1 cellular context compared by ENCODE assay signal in the genomic region with DNA sequence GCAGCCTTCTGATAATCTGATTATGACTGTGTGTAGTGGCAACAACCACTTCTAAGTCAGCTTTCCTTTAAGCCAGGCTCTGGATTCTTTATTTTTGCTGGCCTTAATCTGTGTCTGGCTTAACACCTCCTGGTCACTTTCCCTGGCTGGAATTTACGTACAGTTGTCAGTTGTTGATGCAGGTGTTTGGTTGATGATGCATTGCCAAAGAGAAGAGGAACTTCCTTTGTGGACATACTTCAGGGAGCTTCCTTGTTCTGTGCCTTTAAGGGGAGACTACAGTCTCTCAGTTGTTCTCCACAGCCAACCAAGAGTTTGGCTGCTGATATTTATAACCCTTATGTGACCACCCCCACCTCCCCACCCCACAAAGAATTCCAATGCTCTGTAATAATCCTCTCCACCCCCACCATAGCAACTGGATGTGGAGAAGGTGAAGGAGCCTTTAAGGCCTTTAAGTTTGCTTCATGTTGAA.
TF ChIP-seq lines count a peak whose summit lies in the region.

No MANE protein-coding gene starts in this region.

TF ChIP-seq in GM23338, 12 proteins besides CTCF, POLR2A, EP300 and RAD21 (continued from another document):
- TF ChIP-seq, protein P1, sequence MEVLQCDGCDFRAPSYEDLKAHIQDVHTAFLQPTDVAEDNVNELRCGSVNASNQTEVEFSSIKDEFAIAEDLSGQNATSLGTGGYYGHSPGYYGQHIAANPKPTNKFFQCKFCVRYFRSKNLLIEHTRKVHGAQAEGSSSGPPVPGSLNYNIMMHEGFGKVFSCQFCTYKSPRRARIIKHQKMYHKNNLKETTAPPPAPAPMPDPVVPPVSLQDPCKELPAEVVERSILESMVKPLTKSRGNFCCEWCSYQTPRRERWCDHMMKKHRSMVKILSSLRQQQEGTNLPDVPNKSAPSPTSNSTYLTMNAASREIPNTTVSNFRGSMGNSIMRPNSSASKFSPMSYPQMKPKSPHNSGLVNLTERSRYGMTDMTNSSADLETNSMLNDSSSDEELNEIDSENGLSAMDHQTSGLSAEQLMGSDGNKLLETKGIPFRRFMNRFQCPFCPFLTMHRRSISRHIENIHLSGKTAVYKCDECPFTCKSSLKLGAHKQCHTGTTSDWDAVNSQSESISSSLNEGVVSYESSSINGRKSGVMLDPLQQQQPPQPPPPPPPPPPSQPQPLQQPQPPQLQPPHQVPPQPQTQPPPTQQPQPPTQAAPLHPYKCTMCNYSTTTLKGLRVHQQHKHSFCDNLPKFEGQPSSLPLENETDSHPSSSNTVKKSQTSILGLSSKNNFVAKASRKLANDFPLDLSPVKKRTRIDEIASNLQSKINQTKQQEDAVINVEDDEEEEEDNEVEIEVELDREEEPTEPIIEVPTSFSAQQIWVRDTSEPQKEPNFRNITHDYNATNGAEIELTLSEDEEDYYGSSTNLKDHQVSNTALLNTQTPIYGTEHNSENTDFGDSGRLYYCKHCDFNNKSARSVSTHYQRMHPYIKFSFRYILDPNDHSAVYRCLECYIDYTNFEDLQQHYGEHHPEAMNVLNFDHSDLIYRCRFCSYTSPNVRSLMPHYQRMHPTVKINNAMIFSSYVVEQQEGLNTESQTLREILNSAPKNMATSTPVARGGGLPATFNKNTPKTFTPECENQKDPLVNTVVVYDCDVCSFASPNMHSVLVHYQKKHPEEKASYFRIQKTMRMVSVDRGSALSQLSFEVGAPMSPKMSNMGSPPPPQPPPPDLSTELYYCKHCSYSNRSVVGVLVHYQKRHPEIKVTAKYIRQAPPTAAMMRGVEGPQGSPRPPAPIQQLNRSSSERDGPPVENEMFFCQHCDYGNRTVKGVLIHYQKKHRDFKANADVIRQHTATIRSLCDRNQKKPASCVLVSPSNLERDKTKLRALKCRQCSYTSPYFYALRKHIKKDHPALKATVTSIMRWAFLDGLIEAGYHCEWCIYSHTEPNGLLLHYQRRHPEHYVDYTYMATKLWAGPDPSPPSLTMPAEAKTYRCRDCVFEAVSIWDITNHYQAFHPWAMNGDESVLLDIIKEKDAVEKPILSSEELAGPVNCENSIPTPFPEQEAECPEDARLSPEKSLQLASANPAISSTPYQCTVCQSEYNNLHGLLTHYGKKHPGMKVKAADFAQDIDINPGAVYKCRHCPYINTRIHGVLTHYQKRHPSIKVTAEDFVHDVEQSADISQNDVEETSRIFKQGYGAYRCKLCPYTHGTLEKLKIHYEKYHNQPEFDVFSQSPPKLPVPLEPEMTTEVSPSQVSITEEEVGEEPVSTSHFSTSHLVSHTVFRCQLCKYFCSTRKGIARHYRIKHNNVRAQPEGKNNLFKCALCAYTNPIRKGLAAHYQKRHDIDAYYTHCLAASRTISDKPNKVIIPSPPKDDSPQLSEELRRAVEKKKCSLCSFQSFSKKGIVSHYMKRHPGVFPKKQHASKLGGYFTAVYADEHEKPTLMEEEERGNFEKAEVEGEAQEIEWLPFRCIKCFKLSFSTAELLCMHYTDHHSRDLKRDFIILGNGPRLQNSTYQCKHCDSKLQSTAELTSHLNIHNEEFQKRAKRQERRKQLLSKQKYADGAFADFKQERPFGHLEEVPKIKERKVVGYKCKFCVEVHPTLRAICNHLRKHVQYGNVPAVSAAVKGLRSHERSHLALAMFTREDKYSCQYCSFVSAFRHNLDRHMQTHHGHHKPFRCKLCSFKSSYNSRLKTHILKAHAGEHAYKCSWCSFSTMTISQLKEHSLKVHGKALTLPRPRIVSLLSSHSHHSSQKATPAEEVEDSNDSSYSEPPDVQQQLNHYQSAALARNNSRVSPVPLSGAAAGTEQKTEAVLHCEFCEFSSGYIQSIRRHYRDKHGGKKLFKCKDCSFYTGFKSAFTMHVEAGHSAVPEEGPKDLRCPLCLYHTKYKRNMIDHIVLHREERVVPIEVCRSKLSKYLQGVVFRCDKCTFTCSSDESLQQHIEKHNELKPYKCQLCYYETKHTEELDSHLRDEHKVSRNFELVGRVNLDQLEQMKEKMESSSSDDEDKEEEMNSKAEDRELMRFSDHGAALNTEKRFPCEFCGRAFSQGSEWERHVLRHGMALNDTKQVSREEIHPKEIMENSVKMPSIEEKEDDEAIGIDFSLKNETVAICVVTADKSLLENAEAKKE (CRISPR knock-in tag; IDR thresholded peaks at IDR 0.05): no peak
- TF ChIP-seq POLR2AphosphoS5 (IDR thresholded peaks at IDR 0.05; ENCODE audit: low read depth) (no peak), CREB1 (CRISPR knock-in tag; IDR thresholded peaks at IDR 0.05; ENCODE audit: low read depth) (no peak), EZH2phosphoT487 (IDR thresholded peaks at IDR 0.05; ENCODE audit: unreplicated experiment) (no peak), JUNB (IDR thresholded peaks at IDR 0.05; ENCODE audit: unreplicated experiment) (no peak), NANOG (IDR thresholded peaks at IDR 0.05; ENCODE audit: borderline replicate concordance) (no peak)
